In genomic region chr3:141796436-141797166, GRCh38 we compare ENCODE assay signal across 8 cellular contexts. TPM values are rescaled to one million over a fixed set of nuclear protein-coding genes. Genes with fewer than 3 reads are reported as not detected.
A peak's percentile ranks its signal among the peaks of the same experiment; 100 is the strongest.
DNase-seq lines count a peak whose midpoint lies in the region; ATAC-seq lines count a peak whose summit lies in the region.

No MANE protein-coding gene starts in this region.

- H3K27ac ChIP-seq in cingulate gyrus (ENCODE audit: low read depth, low read length), result peak overlapping the region; percentile 19

- H3K27ac Mint-ChIP-seq in naive thymus-derived CD8-positive, alpha-beta T cell, result peak overlapping the region; percentile 94 to 99 (median 97)

- no peaks in the 10 kb centered on the region for H3K36me3 Mint-ChIP-seq in naive thymus-derived CD8-positive, alpha-beta T cell

- H3K27me3 Mint-ChIP-seq in naive thymus-derived CD8-positive, alpha-beta T cell, result no peaks in the 10 kb centered on the region

- H3K4me1 Mint-ChIP-seq in naive thymus-derived CD8-positive, alpha-beta T cell, result peaks cover 38 to 64% (median 58%) of the 10 kb centered on the region in 4 donors

- peak; percentile 41 for DNase-seq in activated CD4-positive, CD25-positive, alpha-beta regulatory T cell treated with anti-CD3 and anti-CD28 coated beads, Interleukin-2, amount 50 U/mL, for 16 hours (ENCODE audit: low read depth, low spot score)
- peak; percentile 17 to 80 (median 54) for DNase-seq in naive thymus-derived CD8-positive, alpha-beta T cell
- peak; percentile 77 for DNase-seq in stimulated activated naive CD8-positive, alpha-beta T cell treated with anti-CD3 and anti-CD28 coated beads, Interleukin-15, Interleukin-2, amounts not matched to agents 100 U/mL and 50 U/mL, for 24 hours
- no peak for DNase-seq in NCI-H82 treated with DMSO at 0.1 percent for 48 hours (lab: John Stamatoyannopoulos, UW; ENCODE audit: unreplicated experiment)
- DNase-seq in hepatic stellate cell (ENCODE audit: low spot score), result no peak

- peak; percentile 95 for ATAC-seq in GM19025 (IDR thresholded peaks at IDR 0.05; ENCODE audit: low read depth, unreplicated experiment)
- peak; percentile 97 for ATAC-seq in HG03175 (IDR thresholded peaks at IDR 0.05; ENCODE audit: unreplicated experiment)
- ATAC-seq in naive thymus-derived CD8-positive, alpha-beta T cell, result peak; percentile 76 to 83
- ATAC-seq in stimulated activated naive CD8-positive, alpha-beta T cell treated with anti-CD3 and anti-CD28 coated beads, Interleukin-15, Interleukin-2, amounts not matched to agents 100 U/mL and 50 U/mL, for 24 hours, result peak; percentile 90

- peak overlapping the region; percentile 84 to 94 (median 90) for H3K4me3 Mint-ChIP-seq in naive thymus-derived CD8-positive, alpha-beta T cell

- H3K9me3 Mint-ChIP-seq in naive thymus-derived CD8-positive, alpha-beta T cell, result peaks cover 0 to 2% (median 0%) of the 10 kb centered on the region in 9 donors

- POLR2A ChIA-PET in naive thymus-derived CD8-positive, alpha-beta T cell (lab: Charles Lee), result interaction anchor here (0.9 to 3.8 kb wide), 7 partner anchors 9 to 337 kb away, joined by 3 to 44 read pairs (median 4); partner anchors contain the start of genes ATP1B3 and RNF7

RNA-seq across cellular contexts. Expression of gene GRK7, which starts 33.4 kb away (rescaled TPM):
- under 1 TPM; 0.42 to 0.44 TPM for total RNA-seq in naive thymus-derived CD8-positive, alpha-beta T cell
- not detected for polyA plus RNA-seq in naive thymus-derived CD8-positive, alpha-beta T cell

RNA-seq across cellular contexts. Expression of gene RNF7, which starts 58.5 kb away (rescaled TPM):
- total RNA-seq in naive thymus-derived CD8-positive, alpha-beta T cell, result 10 to 100 TPM; 52.5 to 54.5 TPM
- polyA plus RNA-seq in naive thymus-derived CD8-positive, alpha-beta T cell, result 100 to 1,000 TPM; 114 to 116 (median 115) TPM

Comparison
In these comparisons a context has a peak if more than half of its experiments do, and no peak if none do; other contexts are left out.
1. DNase-seq: peak in activated CD4-positive, CD25-positive, alpha-beta regulatory T cell treated with anti-CD3 and anti-CD28 coated beads, Interleukin-2, amount 50 U/mL, for 16 hours (single experiment), naive thymus-derived CD8-positive, alpha-beta T cell (10 of 10) and stimulated activated naive CD8-positive, alpha-beta T cell treated with anti-CD3 and anti-CD28 coated beads, Interleukin-15, Interleukin-2, amounts not matched to agents 100 U/mL and 50 U/mL, for 24 hours (single experiment); none in NCI-H82 treated with DMSO at 0.1 percent for 48 hours (single experiment) and hepatic stellate cell (single experiment).
2. Peak in every context shown above with its lines, with median percentiles within 50 percentile points of each other: ATAC-seq.